In the genomic region with DNA sequence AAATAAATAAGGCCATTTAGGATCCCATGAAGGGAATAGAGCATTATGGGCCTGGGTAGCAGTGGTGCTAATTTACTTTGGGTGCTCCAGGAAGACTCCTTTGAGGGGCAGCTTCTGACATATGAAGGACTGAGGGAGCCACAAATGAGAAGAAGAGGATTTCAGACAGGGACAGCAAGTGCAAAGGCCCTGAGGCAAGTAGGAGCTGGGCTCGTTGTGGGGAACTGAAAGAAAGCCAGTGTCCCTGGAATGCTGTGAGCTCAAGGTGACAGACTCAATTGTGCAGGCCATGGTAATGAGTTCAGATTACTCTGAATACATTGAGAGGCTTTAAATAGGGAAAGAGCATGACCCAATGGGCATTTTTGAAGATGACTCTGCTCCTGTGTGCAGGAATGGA, we compare ENCODE assay signal across 26 cellular contexts.
"Had no signal": no experiment of that assay in that cellular context is flagged by ENCODE, and none has a peak within 500 bp of the region (broad histone marks: within the 10 kb centered on the region; RNA-seq: fewer than 3 reads in every experiment).

No MANE protein-coding gene starts in this region.

- ATAC-seq: natural killer cell; psoas muscle; right cardiac atrium; right lobe of liver; stimulated activated effector memory CD8-positive, alpha-beta T cell treated with anti-CD3 and anti-CD28 coated beads, Interleukin-12 subunit alpha, Interleukin-12 subunit beta, amount 100 ng/mL, for 72 hours; stimulated activated naive B cell treated with anti-CD40 and anti-IgM and Interleukin-4, amounts not matched to agents 10 μg/mL and 1 μg/mL and 100 μg/mL, for 72 hours had no signal

- H2AFZ ChIP-seq: neural progenitor cell, parathyroid adenoma had no signal

- H3K9me3 ChIP-seq: ovary, psoas muscle, right lobe of liver, sigmoid colon, stomach, thoracic aorta, thyroid gland, tibial nerve, upper lobe of left lung, vagina had no signal

- H3K9ac ChIP-seq: neural progenitor cell, parathyroid adenoma had no signal

- H3K79me2 ChIP-seq: parathyroid adenoma had no signal

- H3K4me3 ChIP-seq: neural progenitor cell, ovary, psoas muscle, right lobe of liver, sigmoid colon, stomach, thoracic aorta, thyroid gland, tibial nerve, upper lobe of left lung, vagina had no signal

- FAIRE-seq: small intestine, urothelium cell line had no signal

- H3K27ac ChIP-seq: neural progenitor cell, ovary, parathyroid adenoma, psoas muscle, right lobe of liver, sigmoid colon, stomach, thoracic aorta, thyroid gland, tibial nerve, upper lobe of left lung, vagina had no signal

- H3K36me3 ChIP-seq: neural progenitor cell, ovary, right lobe of liver, sigmoid colon, stomach, thoracic aorta, thyroid gland, tibial nerve, upper lobe of left lung, vagina had no signal

- DNase-seq: natural killer cell; occipital lobe; ovary; posterior cingulate gyrus; psoas muscle; right cardiac atrium; right lobe of liver; sigmoid colon; small intestine; stimulated activated CD4-positive, alpha-beta T cell treated with anti-CD3 and anti-CD28 coated beads, Interleukin-15, amount 100 ng/mL, for 24 hours; stimulated activated CD4-positive, alpha-beta T cell treated with anti-CD3 and anti-CD28 coated beads, Interleukin-2, amount 100 ng/mL, for 24 hours; stimulated activated CD4-positive, alpha-beta T cell treated with anti-CD3 and anti-CD28 coated beads, Interleukin-2, amount 100 ng/mL, for 48 hours; stimulated activated CD4-positive, alpha-beta T cell treated with anti-CD3 and anti-CD28 coated beads, Interleukin-4, amount 100 ng/mL, for 24 hours; stimulated activated naive B cell treated with anti-CD40 and anti-IgM and Interleukin-4, amounts not matched to agents 10 μg/mL and 1 μg/mL and 100 μg/mL, for 72 hours; stimulated activated naive CD4-positive, alpha-beta T cell treated with Interleukin-2 at 50 U/mL for 16 hours; stomach; thyroid gland; trophoblast cell; upper lobe of left lung had no signal

- H3K27me3 ChIP-seq: neural progenitor cell, ovary, right lobe of liver, sigmoid colon, stomach, thyroid gland, tibial nerve, upper lobe of left lung, vagina had no signal

- H3K4me1 ChIP-seq: parathyroid adenoma, psoas muscle, stomach, thyroid gland, tibial nerve, upper lobe of left lung, vagina had no signal

- H3K4me2 ChIP-seq: neural progenitor cell had no signal
